Comparison of ENCODE assay signal across 15 cellular contexts in genomic region chr6:47714802-47715201, GRCh38. TPM values are rescaled to one million over a fixed set of nuclear protein-coding genes. Genes with fewer than 3 reads are reported as not detected.
A peak's percentile ranks its signal among the peaks of the same experiment; 100 is the strongest.
DNase-seq lines count a peak whose midpoint lies in the region; ATAC-seq, FAIRE-seq and TF ChIP-seq lines count a peak whose summit lies in the region.
"Had no signal": no experiment of that assay in that cellular context is flagged by ENCODE, and none has a peak within 500 bp of the region (broad histone marks: within the 10 kb centered on the region; RNA-seq: fewer than 3 reads in every experiment).

No MANE protein-coding gene starts in this region.

- H3K4me3 Mint-ChIP-seq in immature natural killer cell (no peak overlapping the region), glutamatergic neuron (ENCODE audit: unreplicated experiment) (no peak overlapping the region)
- H3K4me3 Mint-ChIP-seq: CD8-positive, alpha-beta memory T cell; HFFc6 had no signal

- H3K36me3 Mint-ChIP-seq in immature natural killer cell, result no peaks in the 10 kb centered on the region
- H3K36me3 Mint-ChIP-seq in glutamatergic neuron (ENCODE audit: unreplicated experiment), result peaks cover 5% of the 10 kb centered on the region
- H3K36me3 Mint-ChIP-seq: CD8-positive, alpha-beta memory T cell had no signal

- no peak for FAIRE-seq in urothelium cell line (lab: Jason Lieb, UNC)
- FAIRE-seq: H1 had no signal

- H3K4me1 Mint-ChIP-seq in immature natural killer cell (peaks cover 0 to 5% of the 10 kb centered on the region in 2 donors), glutamatergic neuron (ENCODE audit: low read depth, unreplicated experiment) (no peaks in the 10 kb centered on the region)
- H3K4me1 Mint-ChIP-seq: CD8-positive, alpha-beta memory T cell had no signal

- H3K27ac Mint-ChIP-seq in immature natural killer cell, result no peak overlapping the region
- no peak overlapping the region for H3K27ac Mint-ChIP-seq in glutamatergic neuron (ENCODE audit: unreplicated experiment)
- H3K27ac Mint-ChIP-seq: HFFc6 had no signal

- no peak for TF ChIP-seq CTCF in glutamatergic neuron (IDR thresholded peaks at IDR 0.05; ENCODE audit: partially characterized antibody, unreplicated experiment)

- H3K9me3 Mint-ChIP-seq in immature natural killer cell (no peaks in the 10 kb centered on the region), glutamatergic neuron (ENCODE audit: unreplicated experiment) (peaks cover 3% of the 10 kb centered on the region)
- H3K9me3 Mint-ChIP-seq: CD8-positive, alpha-beta memory T cell; HFFc6 had no signal

- H3K27me3 Mint-ChIP-seq in immature natural killer cell (ENCODE audit: low read depth in 3 of 3), result peaks cover 2 to 4% (median 2%) of the 10 kb centered on the region in 3 donors
- H3K27me3 Mint-ChIP-seq in glutamatergic neuron (ENCODE audit: unreplicated experiment), result no peaks in the 10 kb centered on the region

- peak; percentile 19 for DNase-seq in stimulated activated CD4-positive, alpha-beta T cell treated with anti-CD3 and anti-CD28 coated beads, Interleukin-1b, Interleukin-23, amount 100 ng/mL, for 48 hours
- no peak for DNase-seq in stimulated activated CD4-positive, alpha-beta T cell treated with anti-CD3 and anti-CD28 coated beads, Interleukin-2, amount 100 ng/mL, for 24 hours
- DNase-seq in SW480 (ENCODE audit: low spot score), result peak; percentile 52
- DNase-seq in immature natural killer cell, result peak; percentile 12 to 37 (median 21)
- peak; percentile 44 for DNase-seq in urothelium cell line (ENCODE audit: low spot score)
- no peak for DNase-seq in ureter (ENCODE audit: low spot score)
- DNase-seq in glutamatergic neuron, result no peak
- DNase-seq: CD8-positive, alpha-beta memory T cell; HFFc6; MM.1S; NCI-H2029; NCI-H510A; RPMI8226 had no signal

- ATAC-seq in HG02759 (IDR thresholded peaks at IDR 0.05; ENCODE audit: unreplicated experiment), result no peak

RNA-seq across cellular contexts. Expression of gene ADGRF4, which starts 16.4 kb away (rescaled TPM):
- not detected for polyA plus RNA-seq in immature natural killer cell
- total RNA-seq in ureter (6.5 TPM), glutamatergic neuron (ENCODE audit: unreplicated experiment) (not detected)
- total RNA-seq: CD8-positive, alpha-beta memory T cell; H1; HFFc6 had no signal
- polyA plus RNA-seq: CD8-positive, alpha-beta memory T cell had no signal

Comparison
In these comparisons a context has a peak if more than half of its experiments do, and no peak if none do; other contexts are left out.
1. DNase-seq: peak in stimulated activated CD4-positive, alpha-beta T cell treated with anti-CD3 and anti-CD28 coated beads, Interleukin-1b, Interleukin-23, amount 100 ng/mL, for 48 hours (single experiment), SW480 (single experiment), immature natural killer cell (3 of 3) and urothelium cell line (single experiment); none in stimulated activated CD4-positive, alpha-beta T cell treated with anti-CD3 and anti-CD28 coated beads, Interleukin-2, amount 100 ng/mL, for 24 hours (0 of 2), ureter (single experiment) and glutamatergic neuron (single experiment).